ENCODE assay signal across 28 cellular contexts in the genomic region with DNA sequence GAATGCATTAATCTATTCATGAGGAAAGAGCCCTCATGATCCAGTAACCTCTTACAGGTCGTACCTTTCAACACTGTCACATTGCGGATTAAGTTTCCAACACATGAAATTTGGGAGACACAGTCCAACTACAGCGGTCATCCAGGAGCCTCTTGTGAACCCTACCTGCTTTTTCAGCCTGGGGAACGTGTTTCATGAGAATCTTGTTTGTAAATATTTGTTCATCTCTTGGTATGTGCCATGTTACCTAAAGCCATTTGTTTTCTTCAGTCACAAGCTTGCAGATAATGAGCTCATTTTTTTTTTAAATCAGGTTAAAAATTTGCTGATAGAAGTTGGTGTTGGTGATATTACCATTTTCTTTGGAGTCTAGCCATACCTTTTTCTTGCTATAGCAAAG. TPM values are rescaled to one million over a fixed set of nuclear protein-coding genes. Genes with fewer than 3 reads are reported as not detected.
A peak's percentile ranks its signal among the peaks of the same experiment; 100 is the strongest.
DNase-seq lines count a peak whose midpoint lies in the region; ATAC-seq, FAIRE-seq and TF ChIP-seq lines count a peak whose summit lies in the region.
"Had no signal": no experiment of that assay in that cellular context is flagged by ENCODE, and none has a peak within 500 bp of the region (broad histone marks: within the 10 kb centered on the region; RNA-seq: fewer than 3 reads in every experiment).

No MANE protein-coding gene starts in this region.

- H3K9me2 ChIP-seq in hepatocyte (replicated peaks; ENCODE audit: insufficient read depth) (no peaks in the 10 kb centered on the region), GM23338 (ENCODE audit: insufficient read depth) (no peaks in the 10 kb centered on the region; the same call in 1 of the 2 replicates)
- H3K9me2 ChIP-seq: SK-N-SH had no signal

- no peaks in the 10 kb centered on the region for H4K20me1 ChIP-seq in hepatocyte (ENCODE audit: insufficient read depth, poor library complexity, severe bottlenecking)
- H4K20me1 ChIP-seq in GM23338 (replicated peaks; ENCODE audit: insufficient read depth) = no peaks in the 10 kb centered on the region
- H4K20me1 ChIP-seq: BLaER1 treated with 17β-estradiol and CSF1 and Interleukin-3, amounts not matched to agents 10 nM and 100 nM had no signal

- peak; percentile 23 for FAIRE-seq in A549 (lab: Jason Lieb, UNC)
- FAIRE-seq: GM12878, H1, K562, RCC 7860 had no signal

- peak overlapping the region; percentile 95 for H3K27ac Mint-ChIP-seq in HFFc6
- H3K27ac Mint-ChIP-seq in WTC11 = no peak overlapping the region
- no peak overlapping the region for H3K27ac Mint-ChIP-seq in GM23338
- H3K27ac Mint-ChIP-seq: CD4-positive, alpha-beta T cell had no signal

- H3K36me3 ChIP-seq in RWPE2 (ENCODE audit: low read depth) (no peaks in the 10 kb centered on the region), hepatocyte (replicated peaks; ENCODE audit: insufficient read depth, low read depth) (no peaks in the 10 kb centered on the region), GM23338 (ENCODE audit: insufficient read depth) (no peaks in the 10 kb centered on the region)
- H3K36me3 ChIP-seq: BLaER1 treated with 17β-estradiol and CSF1 and Interleukin-3, amounts not matched to agents 10 nM and 100 nM; MG63 had no signal

- H3K4me1 Mint-ChIP-seq in HFFc6 (ENCODE audit: low read depth) (peaks cover 81% of the 10 kb centered on the region), WTC11 (peaks cover 18% of the 10 kb centered on the region), GM23338 (peaks cover 19% of the 10 kb centered on the region)

- DNase-seq in A549 (ENCODE audit: low read depth in 1 of 2, low spot score in 1 of 2) = peak in 1 of 2 experiments; percentile 31
- DNase-seq in HFFc6 = no peak
- no peak for DNase-seq in RWPE2 (ENCODE audit: low spot score)
- DNase-seq in hepatocyte (ENCODE audit: low spot score) = no peak
- no peak for DNase-seq in WTC11 (ENCODE audit: low spot score)
- DNase-seq in GM23338 (ENCODE audit: low spot score) = no peak
- no peak for DNase-seq in 8988T
- DNase-seq in activated CD4-positive, alpha-beta T cell treated with anti-CD3 and anti-CD28 coated beads, Interleukin-2, amount 50 U/mL, for 48 hours = no peak
- DNase-seq: AML-193; CD4-positive, alpha-beta T cell; DMS 273 treated with DMSO at 0.1 percent for 48 hours; DMS79; GDM1; MG63; NCI-H2029 treated with DMSO at 0.1 percent for 48 hours; NCI-H446 treated with DMSO at 0.1 percent for 48 hours; NCI-H526; OCI-M1; SK-N-SH; SW 1271 had no signal

- no peak overlapping the region for H3K4me3 Mint-ChIP-seq in HFFc6
- no peak overlapping the region for H3K4me3 Mint-ChIP-seq in WTC11
- no peak overlapping the region for H3K4me3 Mint-ChIP-seq in GM23338
- H3K4me3 Mint-ChIP-seq: CD4-positive, alpha-beta T cell had no signal

- CTCF ChIA-PET in A549 (lab: Yijun Ruan, JAX) = interaction anchor here (1.5 kb wide), 1 partner anchor 16 kb away, joined by 6 read pairs; no protein-coding TSS in a partner anchor
- CTCF ChIA-PET in WTC11 (lab: Charles Lee) = no interaction called here

- ATAC-seq in A549 (no peak), RWPE2 (ENCODE audit: low read depth) (no peak), WTC11 (no peak), GM23338 (no peak)
- ATAC-seq: K562 had no signal

- H3K27ac ChIP-seq in A549 (peak overlapping the region; percentile 71 to 77), RWPE2 (ENCODE audit: poor library complexity, severe bottlenecking) (peak overlapping the region; percentile 95), hepatocyte (peak overlapping the region; percentile 67), GM23338 (ENCODE audit: low read depth) (no peak overlapping the region)
- H3K27ac ChIP-seq: BLaER1 treated with 17β-estradiol and CSF1 and Interleukin-3, amounts not matched to agents 10 nM and 100 nM had no signal

- H3K27me3 Mint-ChIP-seq in HFFc6 (ENCODE audit: insufficient read depth) (no peaks in the 10 kb centered on the region), WTC11 (ENCODE audit: low read depth) (no peaks in the 10 kb centered on the region), GM23338 (ENCODE audit: insufficient read depth, low read depth, poor library complexity) (peaks cover 2% of the 10 kb centered on the region)
- H3K27me3 Mint-ChIP-seq: CD4-positive, alpha-beta T cell had no signal

- H3K79me2 ChIP-seq in hepatocyte = no peaks in the 10 kb centered on the region
- no peaks in the 10 kb centered on the region for H3K79me2 ChIP-seq in GM23338 (replicated peaks; ENCODE audit: insufficient read depth)

- H3K9me3 Mint-ChIP-seq in HFFc6 = no peaks in the 10 kb centered on the region
- H3K9me3 Mint-ChIP-seq in WTC11 = peaks cover 3% of the 10 kb centered on the region; the same call in 1 of the 2 replicates
- no peaks in the 10 kb centered on the region for H3K9me3 Mint-ChIP-seq in GM23338
- H3K9me3 Mint-ChIP-seq: CD4-positive, alpha-beta T cell had no signal

- H3K9me3 ChIP-seq in A549 (no peaks in the 10 kb centered on the region), RWPE2 (ENCODE audit: severe bottlenecking) (no peaks in the 10 kb centered on the region), hepatocyte (ENCODE audit: low read depth) (no peaks in the 10 kb centered on the region)
- H3K9me3 ChIP-seq: BLaER1 treated with 17β-estradiol and CSF1 and Interleukin-3, amounts not matched to agents 10 nM and 100 nM; MG63; SK-N-SH had no signal

- no peak for TF ChIP-seq RAD21 in A549 (conservative IDR thresholded peaks at IDR 0.05 in 1 of 2, IDR thresholded peaks at IDR 0.05 in 1 of 2)

- no peak for TF ChIP-seq EP300 in A549 (IDR thresholded peaks at IDR 0.05)

- TF ChIP-seq CTCF in A549 (IDR thresholded peaks at IDR 0.05) (no peak), HFFc6 (IDR thresholded peaks at IDR 0.05) (no peak), RWPE2 (IDR thresholded peaks at IDR 0.05; ENCODE audit: poor library complexity, severe bottlenecking) (no peak), hepatocyte (IDR thresholded peaks at IDR 0.05; ENCODE audit: poor library complexity) (no peak), WTC11 (IDR thresholded peaks at IDR 0.05) (no peak), GM23338 (conservative IDR thresholded peaks at IDR 0.05; ENCODE audit: low read depth in 2 of 2) (no peak)

- H3F3A ChIP-seq in GM23338 (replicated peaks; ENCODE audit: low read depth) = no peaks in the 10 kb centered on the region

- H3K27me3 ChIP-seq in RWPE2 (ENCODE audit: insufficient read depth, poor library complexity, severe bottlenecking) (no peaks in the 10 kb centered on the region), hepatocyte (no peaks in the 10 kb centered on the region), GM23338 (ENCODE audit: insufficient read depth) (no peaks in the 10 kb centered on the region)
- H3K27me3 ChIP-seq: BLaER1 treated with 17β-estradiol and CSF1 and Interleukin-3, amounts not matched to agents 10 nM and 100 nM; MG63 had no signal

- WGBS in A549 (ENCODE audit: missing lambda C conversion rate) = 72% methylated on average over 4 of the region's 4 CpGs
- WGBS in hepatocyte (ENCODE audit: low lambda C conversion rate, missing lambda C conversion rate) = 90% methylated on average over 4 of the region's 4 CpGs

- H3K36me3 Mint-ChIP-seq in HFFc6 (ENCODE audit: low read depth) = peaks cover 8% of the 10 kb centered on the region
- H3K36me3 Mint-ChIP-seq in WTC11 = no peaks in the 10 kb centered on the region
- H3K36me3 Mint-ChIP-seq in GM23338 (ENCODE audit: low read depth) = no peaks in the 10 kb centered on the region

- H3K4me2 ChIP-seq in A549 (peak overlapping the region; percentile 65), hepatocyte (no peak overlapping the region), GM23338 (no peak overlapping the region)
- H3K4me2 ChIP-seq: BLaER1 treated with 17β-estradiol and CSF1 and Interleukin-3, amounts not matched to agents 10 nM and 100 nM had no signal

- POLR2A ChIA-PET in A549 (lab: Yijun Ruan, JAX) = interaction anchor here (0.5 to 0.7 kb wide), 2 partner anchors 12 to 21 kb away, joined by 3 read pairs; no protein-coding TSS in a partner anchor
- POLR2A ChIA-PET in WTC11 (lab: Charles Lee) = no interaction called here

- H3K4me3 ChIP-seq in A549 (no peak overlapping the region), RWPE2 (ENCODE audit: severe bottlenecking) (no peak overlapping the region), hepatocyte (no peak overlapping the region), GM23338 (no peak overlapping the region)
- H3K4me3 ChIP-seq: BLaER1 treated with 17β-estradiol and CSF1 and Interleukin-3, amounts not matched to agents 10 nM and 100 nM; GM12878; K562; MG63 had no signal

- no peak overlapping the region for H2AFZ ChIP-seq in hepatocyte
- no peak overlapping the region for H2AFZ ChIP-seq in GM23338

- TF ChIP-seq POLR2A in A549 (IDR thresholded peaks at IDR 0.05; ENCODE audit: low read length) = no peak

- peaks cover 87% of the 10 kb centered on the region for H3K4me1 ChIP-seq in A549
- peaks cover 66% of the 10 kb centered on the region for H3K4me1 ChIP-seq in RWPE2 (ENCODE audit: insufficient read depth, poor library complexity, severe bottlenecking)
- peaks cover 27% of the 10 kb centered on the region for H3K4me1 ChIP-seq in hepatocyte (ENCODE audit: insufficient read depth)
- H3K4me1 ChIP-seq in GM23338 (ENCODE audit: insufficient read depth) = peaks cover 6% of the 10 kb centered on the region; the same call in 1 of the 2 replicates
- H3K4me1 ChIP-seq: BLaER1 treated with 17β-estradiol and CSF1 and Interleukin-3, amounts not matched to agents 10 nM and 100 nM had no signal

TF ChIP-seq in A549, 52 proteins besides CTCF, POLR2A, EP300 and RAD21 (continues in another document):
- TF ChIP-seq TFCP2L1 (CRISPR knock-in tag; IDR thresholded peaks at IDR 0.05) = no peak
- TF ChIP-seq CHD4 (IDR thresholded peaks at IDR 0.05; ENCODE audit: borderline replicate concordance) = no peak
- no peak for TF ChIP-seq PHF8 (IDR thresholded peaks at IDR 0.05; ENCODE audit: borderline replicate concordance, low read depth)

TF ChIP-seq in GM23338, 12 proteins besides CTCF, POLR2A, EP300 and RAD21 (continues in another document):
- TF ChIP-seq ZNF114 (CRISPR knock-in tag; IDR thresholded peaks at IDR 0.05) (no peak), JUNB (IDR thresholded peaks at IDR 0.05; ENCODE audit: unreplicated experiment) (no peak)

RNA-seq across cellular contexts. Expression of a gene that starts 37.2 kb away (rescaled TPM):
- not detected in 2 replicates for polyA plus RNA-seq in A549 (2011; rRNA removed)
- not detected in 2 replicates for polyA plus RNA-seq in A549 (2012; cell fraction: cytosol; rRNA removed)
- not detected in 2 replicates for polyA plus RNA-seq in A549 (2012; cell fraction: nucleus; rRNA removed)
- not detected in 3 replicates for polyA plus RNA-seq in A549 (2017; fragmentation: RNase III; extraction: RNeasy Plus Mini Kit Qiagen cat#74134 plus additional on column Dnase treatment)
- polyA minus RNA-seq in A549 (2011; rRNA and poly(A)+ RNA removed) = not detected in 2 replicates
- under 1 TPM in 2 of 6 experiments, not detected in 4; 0.17 TPM for total RNA-seq in HFFc6 (2021; fragmentation: NEBNext Ultra II Directional; extraction: Animal tissue kit (Norgen Biotek cat#: 25700))
- total RNA-seq in hepatocyte = not detected in 2 replicates
- polyA plus RNA-seq in hepatocyte = 0.13 TPM in 1 of 2 replicates, not detected in the other
- not detected in 3 replicates for total RNA-seq in WTC11 (2021)
- not detected in 2 replicates for total RNA-seq in GM23338 (2014; rRNA removed; shearing (Covaris generic))
- polyA plus RNA-seq in GM23338 (2016; fragmentation: Nextera tagmentation; extraction: Ambion mirVana) = not detected in 2 replicates
- total RNA-seq: A172; CD4-positive, alpha-beta T cell; GM12878; H1; HT-29; K562; LHCN-M2 had no signal
- polyA plus RNA-seq: H1, K562, SK-N-SH had no signal
